ENCODE assay signal across 27 cellular contexts in the genomic region with DNA sequence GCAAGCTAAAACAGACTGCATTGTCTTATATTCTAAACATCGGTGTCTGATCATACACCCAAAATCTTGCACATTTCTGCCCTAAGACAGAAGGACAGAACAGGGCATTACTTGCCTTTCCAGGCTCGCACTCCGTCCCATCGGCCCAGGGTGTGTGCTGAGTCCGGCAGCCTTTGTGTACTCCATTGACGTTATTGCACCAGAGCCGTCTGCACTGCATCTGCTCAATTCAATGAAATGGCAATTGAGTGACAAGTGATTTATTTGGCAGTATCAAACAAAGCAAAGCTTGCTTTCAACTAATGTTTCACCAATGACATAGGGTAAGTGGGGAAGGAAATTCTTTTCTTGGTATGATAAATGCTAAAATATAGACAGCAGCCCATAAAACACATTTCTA. TPM values are rescaled to one million over a fixed set of nuclear protein-coding genes. Genes with fewer than 3 reads are reported as not detected.
"Had no signal": no experiment of that assay in that cellular context is flagged by ENCODE, and none has a peak within 500 bp of the region (broad histone marks: within the 10 kb centered on the region; RNA-seq: fewer than 3 reads in every experiment).

No MANE protein-coding gene starts in this region.

- H3K9me3 Mint-ChIP-seq: activated CD4-positive, alpha-beta memory T cell treated with anti-CD3 and anti-CD28 coated beads for 36 hours; activated CD4-positive, alpha-beta T cell treated with anti-CD3 and anti-CD28 coated beads, Interleukin-2, amount 10 ng/mL, durations not matched to agents 7 days and 5 days; activated naive CD8-positive, alpha-beta T cell treated with anti-CD3 and anti-CD28 coated beads, Interleukin-2, amount 50 U/mL, for 24 hours had no signal

- H3K4me3 ChIP-seq: ascending aorta, body of pancreas, SK-N-MC had no signal

- H3K9ac ChIP-seq: KMS-11 had no signal

- ATAC-seq: activated naive CD4-positive, alpha-beta T cell treated with anti-CD3 and anti-CD28 coated beads, Interleukin-2, amount 50 U/mL, for 72 hours; activated naive CD8-positive, alpha-beta T cell treated with anti-CD3 and anti-CD28 coated beads, Interleukin-2, amount 50 U/mL, for 24 hours; activated T-cell treated with anti-CD3 and anti-CD28 coated beads, Interleukin-2, amount 50 U/mL, for 4 hours; body of pancreas; PC-3 had no signal

- H3K27ac ChIP-seq: ascending aorta, body of pancreas, KMS-11, SK-N-MC, VCaP had no signal

- H3K9me3 ChIP-seq: ascending aorta, body of pancreas had no signal

- H3K4me3 Mint-ChIP-seq: activated CD4-positive, alpha-beta memory T cell treated with anti-CD3 and anti-CD28 coated beads for 36 hours; activated CD4-positive, alpha-beta T cell treated with anti-CD3 and anti-CD28 coated beads, Interleukin-2, amount 10 ng/mL, durations not matched to agents 7 days and 5 days; activated naive CD8-positive, alpha-beta T cell treated with anti-CD3 and anti-CD28 coated beads, Interleukin-2, amount 50 U/mL, for 24 hours; activated T-cell treated with anti-CD3 and anti-CD28 coated beads, Interleukin-2, amount 50 U/mL, for 4 hours had no signal

- H3K27me3 ChIP-seq: ascending aorta, body of pancreas had no signal

- H3K27ac Mint-ChIP-seq: activated CD4-positive, alpha-beta memory T cell treated with anti-CD3 and anti-CD28 coated beads for 36 hours; activated CD4-positive, alpha-beta T cell treated with anti-CD3 and anti-CD28 coated beads, Interleukin-2, amount 10 ng/mL, durations not matched to agents 7 days and 5 days; activated naive CD4-positive, alpha-beta T cell treated with anti-CD3 and anti-CD28 coated beads, Interleukin-2, amount 50 U/mL, for 72 hours; activated naive CD8-positive, alpha-beta T cell treated with anti-CD3 and anti-CD28 coated beads, Interleukin-2, amount 50 U/mL, for 24 hours had no signal

- H3K4me1 Mint-ChIP-seq: activated CD4-positive, alpha-beta T cell treated with anti-CD3 and anti-CD28 coated beads, Interleukin-2, amount 10 ng/mL, durations not matched to agents 7 days and 5 days; activated naive CD8-positive, alpha-beta T cell treated with anti-CD3 and anti-CD28 coated beads, Interleukin-2, amount 50 U/mL, for 24 hours had no signal

- DNase-seq: activated CD4-positive, alpha-beta memory T cell treated with anti-CD3 and anti-CD28 coated beads for 36 hours; activated CD4-positive, alpha-beta T cell treated with anti-CD3 and anti-CD28 coated beads, Interleukin-2, amount 10 ng/mL, durations not matched to agents 7 days and 5 days; activated CD4-positive, CD25-positive, alpha-beta regulatory T cell; activated CD8-positive, alpha-beta memory T cell treated with anti-CD3 and anti-CD28 coated beads for 24 hours; activated effector memory CD4-positive, alpha-beta T cell treated with anti-CD3 and anti-CD28 coated beads, Interleukin-2, amount 50 U/mL, for 16 hours; activated naive CD4-positive, alpha-beta T cell treated with Interleukin-2 at 50 U/mL for 16 hours; activated naive CD8-positive, alpha-beta T cell treated with anti-CD3 and anti-CD28 coated beads, Interleukin-2, amount 50 U/mL, for 24 hours; activated T-cell treated with anti-CD3 and anti-CD28 coated beads, Interleukin-2, amount 50 U/mL, for 4 hours; amniotic stem cell; body of pancreas; central memory CD4-positive, alpha-beta T cell; MV-4-11; NCI-H1092 treated with DMSO at 0.1 percent for 48 hours; NCI-H1417 treated with DMSO at 0.1 percent for 48 hours; NCI-H1694; NCI-H2029; NCI-H446; NCI-H526; PC-3; SIG-M5; T-helper 1 cell had no signal

- H3K36me3 Mint-ChIP-seq: activated CD4-positive, alpha-beta memory T cell treated with anti-CD3 and anti-CD28 coated beads for 36 hours; activated naive CD4-positive, alpha-beta T cell treated with anti-CD3 and anti-CD28 coated beads, Interleukin-2, amount 50 U/mL, for 72 hours had no signal

- H3K27me3 Mint-ChIP-seq: activated CD4-positive, alpha-beta memory T cell treated with anti-CD3 and anti-CD28 coated beads for 36 hours; activated CD4-positive, alpha-beta T cell treated with anti-CD3 and anti-CD28 coated beads, Interleukin-2, amount 10 ng/mL, durations not matched to agents 7 days and 5 days; activated naive CD8-positive, alpha-beta T cell treated with anti-CD3 and anti-CD28 coated beads, Interleukin-2, amount 50 U/mL, for 24 hours had no signal

RNA-seq across cellular contexts. Expression of a gene that starts 40.0 kb away (rescaled TPM):
- total RNA-seq: activated CD4-positive, alpha-beta memory T cell treated with anti-CD3 and anti-CD28 coated beads for 36 hours; activated CD4-positive, alpha-beta T cell treated with anti-CD3 and anti-CD28 coated beads, Interleukin-2, amount 10 ng/mL, durations not matched to agents 7 days and 5 days; activated naive CD4-positive, alpha-beta T cell treated with anti-CD3 and anti-CD28 coated beads, Interleukin-2, amount 50 U/mL, for 72 hours; T-helper 2 cell treated with Interferon-gamma antibody and Interleukin-4, amounts not matched to agents 100 ng/mL and 5 ng/mL, for 36 hours had no signal
